Comparison of ENCODE assay signal across 20 cellular contexts in genomic region chr9:129222691-129223218, GRCh38.
"Had no signal": no experiment of that assay in that cellular context is flagged by ENCODE, and none has a peak within 500 bp of the region (broad histone marks: within the 10 kb centered on the region; RNA-seq: fewer than 3 reads in every experiment).

No MANE protein-coding gene starts in this region.

- H3K27ac Mint-ChIP-seq: activated T-cell treated with anti-CD3 and anti-CD28 coated beads, Interleukin-2, amount 50 U/mL, for 24 hours had no signal

- H3K4me1 ChIP-seq: SJSA1 had no signal

- H3K27me3 Mint-ChIP-seq: activated T-cell treated with anti-CD3 and anti-CD28 coated beads, Interleukin-2, amount 50 U/mL, for 24 hours had no signal

- H3K4me3 Mint-ChIP-seq: activated T-cell treated with anti-CD3 and anti-CD28 coated beads, Interleukin-2, amount 50 U/mL, for 24 hours; dendritic cell treated with granulocyte-macrophage colony-stimulating factor and Interleukin-4, amounts not matched to agents 40 ng/mL and 50 ng/mL, for 4 days; neural crest cell had no signal

- DNase-seq: activated CD4-positive, alpha-beta T cell treated with anti-CD3 and anti-CD28 coated beads, Interleukin-2, amount 50 U/mL, for 1 hour; activated CD4-positive, CD25-positive, alpha-beta regulatory T cell; activated effector memory CD4-positive, alpha-beta T cell treated with Interleukin-2 at 50 U/mL for 16 hours; activated naive CD4-positive, alpha-beta T cell treated with anti-CD3 and anti-CD28 coated beads, Interleukin-2, amount 50 U/mL, for 16 hours; activated T-cell treated with anti-CD3 and anti-CD28 coated beads, Interleukin-2, amount 50 U/mL, for 24 hours; amniotic stem cell; brain microvascular endothelial cell; cerebellar nuclear complex; effector memory CD4-positive, alpha-beta T cell; foreskin keratinocyte; glutamatergic neuron; ovary; sigmoid colon; stimulated activated CD4-positive, alpha-beta T cell treated with anti-CD3 and anti-CD28 coated beads, Interleukin-2, amount 100 ng/mL, for 24 hours; SW 1271; thyroid gland had no signal

- H3K9me3 ChIP-seq: ovary, sigmoid colon, SJSA1, thyroid gland had no signal

- H3K27ac ChIP-seq: brain microvascular endothelial cell, foreskin keratinocyte, ovary, sigmoid colon, SJSA1, thyroid gland had no signal

- H3K36me3 ChIP-seq: brain microvascular endothelial cell, ovary, sigmoid colon, SJSA1, thyroid gland had no signal

- ATAC-seq: foreskin keratinocyte, left lobe of liver had no signal

- H3K4me3 ChIP-seq: ovary, sigmoid colon, SJSA1, thyroid gland had no signal

- H3K9me3 Mint-ChIP-seq: activated T-cell treated with anti-CD3 and anti-CD28 coated beads, Interleukin-2, amount 50 U/mL, for 24 hours; dendritic cell treated with granulocyte-macrophage colony-stimulating factor and Interleukin-4, amounts not matched to agents 40 ng/mL and 50 ng/mL, for 4 days; neural crest cell had no signal

- H3K27me3 ChIP-seq: brain microvascular endothelial cell, foreskin keratinocyte, ovary, sigmoid colon, SJSA1, thyroid gland had no signal
